Comparison of ENCODE assay signal across 19 cellular contexts in the genomic region with DNA sequence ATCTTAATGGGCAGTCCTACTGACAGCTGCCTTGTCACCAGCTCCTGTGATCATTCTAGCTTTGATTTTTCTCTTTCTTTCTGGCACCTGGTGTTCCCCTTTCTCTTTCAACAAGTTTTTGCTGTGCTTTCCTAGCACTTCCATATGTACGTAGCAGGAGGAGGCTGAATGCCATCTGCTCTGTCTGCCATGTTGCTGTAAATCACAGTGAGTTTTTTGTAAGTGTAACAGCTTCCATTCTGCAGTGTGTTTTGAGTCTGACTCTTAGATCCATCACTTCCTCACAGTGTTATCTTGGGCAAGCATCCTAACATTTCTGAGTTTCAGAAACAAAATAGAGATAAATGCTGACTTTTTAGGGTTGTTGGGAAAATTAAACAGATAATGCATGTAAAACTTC. TPM values are rescaled to one million over a fixed set of nuclear protein-coding genes. Genes with fewer than 3 reads are reported as not detected.
DNase-seq lines count a peak whose midpoint lies in the region; ATAC-seq and TF ChIP-seq lines count a peak whose summit lies in the region.
"Had no signal": no experiment of that assay in that cellular context is flagged by ENCODE, and none has a peak within 500 bp of the region (broad histone marks: within the 10 kb centered on the region; RNA-seq: fewer than 3 reads in every experiment).

No MANE protein-coding gene starts in this region.

- no peak overlapping the region for H2AFZ ChIP-seq in trophoblast cell (ENCODE audit: insufficient read depth, low read length, poor library complexity)

- intact Hi-C loops in esophagus muscularis mucosa (cut with DNase I): loop anchor here (10.0 kb wide), 1 partner anchor 302 kb away; no protein-coding TSS in a partner anchor

- H3K23ac ChIP-seq in trophoblast cell (ENCODE audit: low read length): no peak overlapping the region

- peak overlapping the region; percentile 49 for H3K27ac Mint-ChIP-seq in activated T-cell treated with anti-CD3 and anti-CD28 coated beads, Interleukin-2, amount 50 U/mL, for 72 hours
- peak overlapping the region; percentile 61 for H3K27ac Mint-ChIP-seq in central memory CD8-positive, alpha-beta T cell (ENCODE audit: low read depth)
- H3K27ac Mint-ChIP-seq: HFFc6 had no signal

- no peak overlapping the region for H2AK5ac ChIP-seq in trophoblast cell (ENCODE audit: low read length)

- peaks cover 2% of the 10 kb centered on the region for H3K79me1 ChIP-seq in trophoblast cell (ENCODE audit: low read length)

- no peak overlapping the region for H3K4me3 Mint-ChIP-seq in activated T-cell treated with anti-CD3 and anti-CD28 coated beads, Interleukin-2, amount 50 U/mL, for 72 hours
- no peak overlapping the region for H3K4me3 Mint-ChIP-seq in activated T-cell treated with anti-CD3 and anti-CD28 coated beads, Interleukin-2, amount 50 U/mL, for 4 hours
- no peak overlapping the region for H3K4me3 Mint-ChIP-seq in central memory CD8-positive, alpha-beta T cell
- H3K4me3 Mint-ChIP-seq: HFFc6 had no signal

- ATAC-seq in activated T-cell treated with anti-CD3 and anti-CD28 coated beads, Interleukin-2, amount 50 U/mL, for 72 hours (replicated peaks in 1 of 2): no peak
- no peak for ATAC-seq in activated T-cell treated with anti-CD3 and anti-CD28 coated beads, Interleukin-2, amount 50 U/mL, for 4 hours
- no peak for ATAC-seq in central memory CD8-positive, alpha-beta T cell (replicated peaks; ENCODE audit: extremely low read depth, poor library complexity, severe bottlenecking)
- ATAC-seq: K562, left ventricle myocardium superior, mucosa of descending colon had no signal

- H3K14ac ChIP-seq in trophoblast cell (ENCODE audit: low read length): no peak overlapping the region

- no peak overlapping the region for H4K8ac ChIP-seq in trophoblast cell (ENCODE audit: low read depth, low read length)

- H3K27ac ChIP-seq in trophoblast cell (ENCODE audit: low read depth, low read length) (no peak overlapping the region), esophagus muscularis mucosa (replicated peaks in 1 of 4) (no peak overlapping the region)
- H3K27ac ChIP-seq: esophagus squamous epithelium had no signal

- no peaks in the 10 kb centered on the region for H3K9me3 Mint-ChIP-seq in activated T-cell treated with anti-CD3 and anti-CD28 coated beads, Interleukin-2, amount 50 U/mL, for 72 hours
- no peaks in the 10 kb centered on the region for H3K9me3 Mint-ChIP-seq in activated T-cell treated with anti-CD3 and anti-CD28 coated beads, Interleukin-2, amount 50 U/mL, for 4 hours
- H3K9me3 Mint-ChIP-seq in central memory CD8-positive, alpha-beta T cell: no peaks in the 10 kb centered on the region
- H3K9me3 Mint-ChIP-seq: HFFc6 had no signal

- H3K36me3 ChIP-seq in trophoblast cell (ENCODE audit: control insufficient read depth in 1 of 2, insufficient read depth in 2 of 2, low read length in 2 of 2) (no peaks in the 10 kb centered on the region), esophagus muscularis mucosa (peaks cover 0 to 41% (median 9%) of the 10 kb centered on the region in 4 donors)

- H3K4me1 ChIP-seq in trophoblast cell (ENCODE audit: control insufficient read depth in 1 of 2, insufficient read depth in 2 of 2, low read length in 2 of 2) (peaks cover 0 to 7% of the 10 kb centered on the region in 2 experiments), esophagus muscularis mucosa (peaks cover 0 to 3% (median 0%) of the 10 kb centered on the region in 4 donors)
- H3K4me1 ChIP-seq: esophagus squamous epithelium had no signal

- peaks cover 5 to 19% of the 10 kb centered on the region in 2 donors for H3K36me3 Mint-ChIP-seq in activated T-cell treated with anti-CD3 and anti-CD28 coated beads, Interleukin-2, amount 50 U/mL, for 72 hours (ENCODE audit: insufficient read depth in 2 of 2)
- peaks cover 25% of the 10 kb centered on the region for H3K36me3 Mint-ChIP-seq in activated T-cell treated with anti-CD3 and anti-CD28 coated beads, Interleukin-2, amount 50 U/mL, for 4 hours (ENCODE audit: insufficient read depth)
- peaks cover 45% of the 10 kb centered on the region for H3K36me3 Mint-ChIP-seq in central memory CD8-positive, alpha-beta T cell (ENCODE audit: insufficient read depth)

- DNase-seq in activated T-cell treated with anti-CD3 and anti-CD28 coated beads, Interleukin-2, amount 50 U/mL, for 72 hours: no peak
- DNase-seq in activated T-cell treated with anti-CD3 and anti-CD28 coated beads, Interleukin-2, amount 50 U/mL, for 4 hours: no peak
- DNase-seq in NCI-H1694 (lab: John Stamatoyannopoulos, UW): peak; percentile 81
- DNase-seq in central memory CD8-positive, alpha-beta T cell (ENCODE audit: low spot score in 2 of 2): no peak
- DNase-seq in trophoblast cell: no peak
- no peak for DNase-seq in stimulated activated CD4-positive, alpha-beta T cell treated with anti-CD3 and anti-CD28 coated beads, Interleukin-2, amount 100 ng/mL, for 48 hours
- DNase-seq in HPDE6-E6E7 (ENCODE audit: extremely low spot score): no peak
- no peak for DNase-seq in esophagus muscularis mucosa (ENCODE audit: extremely low spot score)
- DNase-seq: activated CD4-positive, alpha-beta T cell treated with anti-CD3 and anti-CD28 coated beads for 4 hours; activated T-cell treated with anti-CD3 and anti-CD28 coated beads, Interleukin-2, amount 50 U/mL, for 1 hour; amniotic stem cell; esophagus squamous epithelium; HFFc6; left ventricle myocardium superior; mucosa of descending colon; NCI-H187 treated with DMSO at 0.1 percent for 48 hours; NCI-H446; retina had no signal

- no peaks in the 10 kb centered on the region for H3K79me2 ChIP-seq in trophoblast cell (ENCODE audit: control insufficient read depth, insufficient read depth, low read length, poor library complexity)

- H3K9ac ChIP-seq in trophoblast cell (ENCODE audit: low read length): no peak overlapping the region

- no peak for TF ChIP-seq POLR2A in esophagus muscularis mucosa (IDR thresholded peaks at IDR 0.05; ENCODE audit: low read depth)

- TF ChIP-seq EP300 in esophagus muscularis mucosa (IDR thresholded peaks at IDR 0.05): no peak

- no peak overlapping the region for H4K12ac ChIP-seq in trophoblast cell (ENCODE audit: low read depth, low read length)

- no peak overlapping the region for H3K4me2 ChIP-seq in trophoblast cell (ENCODE audit: low read length)

- no peak overlapping the region for H4K91ac ChIP-seq in trophoblast cell (ENCODE audit: low read depth, low read length)

- peak overlapping the region; percentile 53 for H2BK12ac ChIP-seq in trophoblast cell (ENCODE audit: low read length)

- TF ChIP-seq CTCF in esophagus muscularis mucosa (IDR thresholded peaks at IDR 0.05): no peak

- H3K4me1 Mint-ChIP-seq in activated T-cell treated with anti-CD3 and anti-CD28 coated beads, Interleukin-2, amount 50 U/mL, for 72 hours (ENCODE audit: low read depth): peaks cover 11% of the 10 kb centered on the region
- H3K4me1 Mint-ChIP-seq in activated T-cell treated with anti-CD3 and anti-CD28 coated beads, Interleukin-2, amount 50 U/mL, for 4 hours (ENCODE audit: low read depth): peaks cover 12% of the 10 kb centered on the region
- H3K4me1 Mint-ChIP-seq in central memory CD8-positive, alpha-beta T cell: peaks cover 18% of the 10 kb centered on the region

- no peak overlapping the region for H3K4ac ChIP-seq in trophoblast cell (ENCODE audit: low read depth, low read length)

- H3K27me3 Mint-ChIP-seq in activated T-cell treated with anti-CD3 and anti-CD28 coated beads, Interleukin-2, amount 50 U/mL, for 72 hours (ENCODE audit: low read depth): no peaks in the 10 kb centered on the region
- H3K27me3 Mint-ChIP-seq in activated T-cell treated with anti-CD3 and anti-CD28 coated beads, Interleukin-2, amount 50 U/mL, for 4 hours (ENCODE audit: low read depth): no peaks in the 10 kb centered on the region
- H3K27me3 Mint-ChIP-seq in central memory CD8-positive, alpha-beta T cell: no peaks in the 10 kb centered on the region

- no peaks in the 10 kb centered on the region for H3K9me3 ChIP-seq in trophoblast cell (ENCODE audit: insufficient read depth, low read depth, low read length)
- no peaks in the 10 kb centered on the region for H3K9me3 ChIP-seq in esophagus muscularis mucosa
- H3K9me3 ChIP-seq: esophagus squamous epithelium, mucosa of descending colon had no signal

- no peak overlapping the region for H3K18ac ChIP-seq in trophoblast cell (ENCODE audit: low read length)

- no peak overlapping the region for H2BK5ac ChIP-seq in trophoblast cell (ENCODE audit: low read depth, low read length, poor library complexity)

- H3K4me3 ChIP-seq in trophoblast cell (ENCODE audit: low read depth, low read length) (no peak overlapping the region), esophagus muscularis mucosa (no peak overlapping the region)
- H3K4me3 ChIP-seq: esophagus squamous epithelium, K562, mucosa of descending colon had no signal

- H3K27me3 ChIP-seq in trophoblast cell (ENCODE audit: insufficient read depth, low read length): no peaks in the 10 kb centered on the region
- no peaks in the 10 kb centered on the region for H3K27me3 ChIP-seq in esophagus muscularis mucosa
- H3K27me3 ChIP-seq: esophagus squamous epithelium had no signal

- H2BK120ac ChIP-seq in trophoblast cell (ENCODE audit: insufficient read depth, low read length, poor library complexity): no peak overlapping the region

- no CpG with 5 or more reads among the region's 1 CpG for WGBS in trophoblast cell (ENCODE audit: extremely low coverage, insufficient coverage, insufficient read length)
- 93% methylated on average over 1 of the region's 1 CpG for WGBS in esophagus muscularis mucosa

RNA-seq across cellular contexts. Expression of a gene that starts 41.9 kb away (rescaled TPM):
- total RNA-seq in activated T-cell treated with anti-CD3 and anti-CD28 coated beads, Interleukin-2, amount 50 U/mL, for 72 hours: 1 to 10 TPM; 6.2 to 6.7 TPM
- 1 to 10 TPM in 2 of 3 donors, under 1 TPM in 1; 0.87 to 9.3 (median 3.6) TPM for total RNA-seq in activated T-cell treated with anti-CD3 and anti-CD28 coated beads, Interleukin-2, amount 50 U/mL, for 4 hours
- polyA plus RNA-seq in trophoblast cell (2013): 108 and 109 TPM in 2 replicates
- 100 to 1,000 TPM; 133 to 470 (median 153) TPM for total RNA-seq in esophagus muscularis mucosa

Comparison
In these comparisons a context has a peak if more than half of its experiments do, and no peak if none do; other contexts are left out.
1. RNA of a gene that starts 41.9 kb away (total RNA-seq): 133 to 470 TPM in esophagus muscularis mucosa; 6.2 to 6.7 TPM in activated T-cell treated with anti-CD3 and anti-CD28 coated beads, Interleukin-2, amount 50 U/mL, for 72 hours and 0.87 to 9.3 TPM in activated T-cell treated with anti-CD3 and anti-CD28 coated beads, Interleukin-2, amount 50 U/mL, for 4 hours; every median in the first group is over 10 times any median in the second.